In the genomic region with DNA sequence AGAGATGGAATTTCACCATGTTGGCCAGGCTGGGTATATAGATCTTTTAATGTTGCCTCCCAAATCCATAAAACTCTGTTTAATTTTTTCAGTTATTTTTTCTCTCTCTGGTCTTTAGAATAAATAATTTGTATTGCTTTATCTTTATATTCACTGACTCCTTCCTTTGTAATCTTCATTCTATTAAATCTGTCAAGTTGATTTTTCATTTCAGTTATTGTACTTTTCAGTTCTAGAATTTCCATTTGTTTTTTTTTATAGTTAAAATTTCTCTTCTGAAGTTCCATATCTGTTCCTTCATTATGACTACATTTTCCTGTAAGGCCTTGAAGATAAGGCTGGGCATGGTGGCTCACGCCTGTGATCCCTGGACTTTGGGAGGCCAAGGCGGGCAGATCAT, we compare ENCODE assay signal across 37 cellular contexts.
"Had no signal": no experiment of that assay in that cellular context is flagged by ENCODE, and none has a peak within 500 bp of the region (broad histone marks: within the 10 kb centered on the region; RNA-seq: fewer than 3 reads in every experiment).

No MANE protein-coding gene starts in this region.

- H3K36me3 ChIP-seq: adrenal gland, brain microvascular endothelial cell, breast epithelium had no signal

- ATAC-seq: activated CD8-positive, alpha-beta T cell treated with anti-CD3 and anti-CD28 coated beads, Interleukin-2, amount 10 ng/mL, durations not matched to agents 7 days and 5 days; activated naive CD4-positive, alpha-beta T cell treated with anti-CD3 and anti-CD28 coated beads, Interleukin-2, amount 50 U/mL, for 72 hours; activated T-cell treated with anti-CD3 and anti-CD28 coated beads, Interleukin-2, amount 50 U/mL, for 4 hours; activated T-cell treated with anti-CD3 and anti-CD28 coated beads, Interleukin-2, amount 50 U/mL, for 72 hours; activated T-helper 17 cell treated with anti-CD3 and anti-CD28 coated beads, Interleukin-2, amount 50 U/mL, for 72 hours; body of pancreas had no signal

- H3K36me3 Mint-ChIP-seq: activated naive CD8-positive, alpha-beta T cell treated with anti-CD3 and anti-CD28 coated beads for 36 hours had no signal

- H3K4me1 ChIP-seq: adrenal gland, body of pancreas, breast epithelium had no signal

- H3K27ac ChIP-seq: adrenal gland, body of pancreas, brain microvascular endothelial cell, breast epithelium, VCaP had no signal

- H3K4me3 ChIP-seq: adrenal gland, body of pancreas, breast epithelium had no signal

- H3K4me1 Mint-ChIP-seq: activated B cell treated with CpG ODN at 0.5 μM for 24 hours; activated CD4-positive, alpha-beta memory T cell treated with anti-CD3 and anti-CD28 coated beads, Interleukin-2, amount 10 ng/mL, durations not matched to agents 7 days and 5 days; activated CD4-positive, alpha-beta T cell treated with anti-CD3 and anti-CD28 coated beads, Interleukin-2, amount 10 ng/mL, durations not matched to agents 7 days and 5 days; activated naive CD8-positive, alpha-beta T cell treated with anti-CD3 and anti-CD28 coated beads for 36 hours; activated T-helper 17 cell treated with anti-CD3 and anti-CD28 coated beads, Interleukin-2, amount 50 U/mL, for 72 hours had no signal

- H3K27me3 Mint-ChIP-seq: activated naive CD8-positive, alpha-beta T cell treated with anti-CD3 and anti-CD28 coated beads for 36 hours had no signal

- FAIRE-seq: astrocyte, TTC549 had no signal

- H3K27ac Mint-ChIP-seq: activated B cell treated with CpG ODN at 0.5 μM for 24 hours; activated CD4-positive, alpha-beta memory T cell treated with anti-CD3 and anti-CD28 coated beads, Interleukin-2, amount 10 ng/mL, durations not matched to agents 7 days and 5 days; activated CD4-positive, alpha-beta T cell treated with anti-CD3 and anti-CD28 coated beads, Interleukin-2, amount 10 ng/mL, durations not matched to agents 7 days and 5 days; activated CD8-positive, alpha-beta T cell treated with anti-CD3 and anti-CD28 coated beads, Interleukin-2, amount 10 ng/mL, durations not matched to agents 7 days and 5 days; activated naive CD4-positive, alpha-beta T cell treated with anti-CD3 and anti-CD28 coated beads for 36 hours; activated naive CD4-positive, alpha-beta T cell treated with anti-CD3 and anti-CD28 coated beads, Interleukin-2, amount 50 U/mL, for 72 hours; activated naive CD8-positive, alpha-beta T cell treated with anti-CD3 and anti-CD28 coated beads for 36 hours; activated T-cell treated with anti-CD3 and anti-CD28 coated beads, Interleukin-2, amount 50 U/mL, for 72 hours; activated T-helper 1 cell treated with anti-CD3 and anti-CD28 coated beads, Interleukin-12 subunit alpha, Interleukin-12 subunit beta, Interleukin-2, Interleukin-4 antibody, amounts not matched to agents 30 ng/mL and 10 ng/mL and 1 ng/mL, durations not matched to agents 14 hours and 24 hours and 36 hours; activated T-helper 17 cell treated with anti-CD3 and anti-CD28 coated beads, Interleukin-2, amount 50 U/mL, for 72 hours; T-helper 1 cell treated with Interleukin-12 subunit alpha and Interleukin-12 subunit beta and Interleukin-4 antibody, amounts not matched to agents 30 μg/mL and 1 μg/mL, for 36 hours; T-helper 2 cell treated with Interferon-gamma antibody and Interleukin-4, amounts not matched to agents 5 μg/mL and 100 μg/mL, for 36 hours had no signal

- H3K4me3 Mint-ChIP-seq: activated B cell treated with CpG ODN at 0.5 μM for 24 hours; activated CD4-positive, alpha-beta memory T cell treated with anti-CD3 and anti-CD28 coated beads, Interleukin-2, amount 10 ng/mL, durations not matched to agents 7 days and 5 days; activated CD4-positive, alpha-beta T cell treated with anti-CD3 and anti-CD28 coated beads, Interleukin-2, amount 10 ng/mL, durations not matched to agents 7 days and 5 days; activated CD8-positive, alpha-beta T cell treated with anti-CD3 and anti-CD28 coated beads, Interleukin-2, amount 10 ng/mL, durations not matched to agents 7 days and 5 days; activated naive CD4-positive, alpha-beta T cell treated with anti-CD3 and anti-CD28 coated beads for 36 hours; activated naive CD8-positive, alpha-beta T cell treated with anti-CD3 and anti-CD28 coated beads for 36 hours; activated T-cell treated with anti-CD3 and anti-CD28 coated beads, Interleukin-2, amount 50 U/mL, for 4 hours; activated T-cell treated with anti-CD3 and anti-CD28 coated beads, Interleukin-2, amount 50 U/mL, for 72 hours; activated T-helper 1 cell treated with anti-CD3 and anti-CD28 coated beads, Interleukin-12 subunit alpha, Interleukin-12 subunit beta, Interleukin-2, Interleukin-4 antibody, amounts not matched to agents 30 ng/mL and 10 ng/mL and 1 ng/mL, durations not matched to agents 14 hours and 24 hours and 36 hours; activated T-helper 17 cell treated with anti-CD3 and anti-CD28 coated beads, Interleukin-2, amount 50 U/mL, for 72 hours; T-helper 1 cell treated with Interleukin-12 subunit alpha and Interleukin-12 subunit beta and Interleukin-4 antibody, amounts not matched to agents 30 μg/mL and 1 μg/mL, for 36 hours; T-helper 2 cell treated with Interferon-gamma antibody and Interleukin-4, amounts not matched to agents 5 μg/mL and 100 μg/mL, for 36 hours had no signal

- H3K27me3 ChIP-seq: adrenal gland, body of pancreas, brain microvascular endothelial cell, breast epithelium had no signal

- DNase-seq: activated B cell treated with CpG ODN at 0.5 μM for 24 hours; activated CD4-positive, alpha-beta memory T cell treated with anti-CD3 and anti-CD28 coated beads, Interleukin-2, amount 10 ng/mL, durations not matched to agents 7 days and 5 days; activated CD4-positive, alpha-beta T cell treated with anti-CD3 and anti-CD28 coated beads for 48 hours; activated CD4-positive, alpha-beta T cell treated with anti-CD3 and anti-CD28 coated beads, Interleukin-2, amount 10 ng/mL, durations not matched to agents 7 days and 5 days; activated CD4-positive, alpha-beta T cell treated with anti-CD3 and anti-CD28 coated beads, Interleukin-2, amount 50 U/mL, for 48 hours; activated CD4-positive, CD25-positive, alpha-beta regulatory T cell treated with anti-CD3 and anti-CD28 coated beads, Interleukin-2, amount 50 U/mL, for 72 hours; activated CD8-positive, alpha-beta memory T cell treated with anti-CD3 and anti-CD28 coated beads for 24 hours; activated CD8-positive, alpha-beta memory T cell treated with anti-CD3 and anti-CD28 coated beads, Interleukin-2, amount 50 U/mL, for 4 hours; activated CD8-positive, alpha-beta T cell treated with anti-CD3 and anti-CD28 coated beads, Interleukin-2, amount 10 ng/mL, durations not matched to agents 7 days and 5 days; activated effector memory CD4-positive, alpha-beta T cell treated with anti-CD3 and anti-CD28 coated beads, Interleukin-2, amount 50 U/mL, for 16 hours; activated gamma-delta T cell treated with Interleukin-2 at 50 U/mL for 16 hours; activated naive CD4-positive, alpha-beta T cell; activated naive CD4-positive, alpha-beta T cell treated with anti-CD3 and anti-CD28 coated beads for 36 hours; activated naive CD4-positive, alpha-beta T cell treated with anti-CD3 and anti-CD28 coated beads, Interleukin-2, amount 50 U/mL, for 16 hours; activated naive CD8-positive, alpha-beta T cell treated with anti-CD3 and anti-CD28 coated beads for 36 hours; activated T-cell treated with anti-CD3 and anti-CD28 coated beads for 4 hours; activated T-cell treated with anti-CD3 and anti-CD28 coated beads, Interleukin-2, amount 50 U/mL, for 1 hour; activated T-cell treated with anti-CD3 and anti-CD28 coated beads, Interleukin-2, amount 50 U/mL, for 4 hours; activated T-cell treated with anti-CD3 and anti-CD28 coated beads, Interleukin-2, amount 50 U/mL, for 72 hours; amniotic stem cell; aorta; body of pancreas; brain microvascular endothelial cell; central memory CD4-positive, alpha-beta T cell; T-helper 1 cell; T-helper 2 cell; T-helper 9 cell had no signal
